30 cellular contexts compared by ENCODE assay signal in genomic region chr3:143617050-143617449, GRCh38.
"Had no signal": no experiment of that assay in that cellular context is flagged by ENCODE, and none has a peak within 500 bp of the region (broad histone marks: within the 10 kb centered on the region; RNA-seq: fewer than 3 reads in every experiment).

No MANE protein-coding gene starts in this region.

- H3K27ac ChIP-seq: PC-9, RWPE1, SJCRH30, SK-N-MC had no signal

- H3K4me2 ChIP-seq: PC-9 had no signal

- H3K36me3 ChIP-seq: SJCRH30 had no signal

- DNase-seq: Kasumi-1, MM.1S, MV-4-11, NCI-H1092, NCI-H1105, NCI-H1417 treated with DMSO at 0.1 percent for 48 hours, NCI-H1436 treated with DMSO at 0.1 percent for 48 hours, NCI-H1694 treated with DMSO at 0.1 percent for 48 hours, NCI-H187 treated with DMSO at 0.1 percent for 48 hours, NCI-H2029, NCI-H2081, NCI-H2171 treated with DMSO at 0.1 percent for 48 hours, NCI-H2227 treated with DMSO at 0.1 percent for 48 hours, NCI-H345, NCI-H446, NCI-H510A treated with DMSO at 0.1 percent for 48 hours, NCI-H524 treated with DMSO at 0.1 percent for 48 hours, NCI-H774, PC-9, SHP77, SIG-M5, SJCRH30, T-cell, T-helper 17 cell had no signal

- H3K4me3 ChIP-seq: PC-9, SJCRH30, SK-N-MC had no signal

- H3K9me3 ChIP-seq: SJCRH30 had no signal

- H3K4me3 Mint-ChIP-seq: T-cell, T-helper 17 cell had no signal

- H3K27me3 Mint-ChIP-seq: T-cell, T-helper 17 cell had no signal

- ATAC-seq: Panc1, Right ventricle myocardium inferior, SK-N-SH treated with all-trans-retinoic acid at 6 μM for 48 hours, T-cell, T-helper 17 cell had no signal

- H2AFZ ChIP-seq: PC-9 had no signal

- H3K27ac Mint-ChIP-seq: T-cell, T-helper 17 cell had no signal

- H3K4me1 ChIP-seq: SJCRH30 had no signal

- H3K4me1 Mint-ChIP-seq: T-cell had no signal

- FAIRE-seq: RCC 7860 had no signal
